9 cellular contexts compared by ENCODE assay signal in genomic region chr11:108115495-108116140, GRCh38. TPM values are rescaled to one million over a fixed set of nuclear protein-coding genes. Genes with fewer than 3 reads are reported as not detected.
DNase-seq lines count a peak whose midpoint lies in the region; ATAC-seq and TF ChIP-seq lines count a peak whose summit lies in the region.
"Had no signal": no experiment of that assay in that cellular context is flagged by ENCODE, and none has a peak within 500 bp of the region (broad histone marks: within the 10 kb centered on the region; RNA-seq: fewer than 3 reads in every experiment).

No MANE protein-coding gene starts in this region.

- H3K9me3 ChIP-seq in breast epithelium = no peaks in the 10 kb centered on the region
- no peaks in the 10 kb centered on the region for H3K9me3 ChIP-seq in testis

- no peak for TF ChIP-seq POLR2A in breast epithelium (IDR thresholded peaks at IDR 0.05)
- TF ChIP-seq POLR2A in testis (IDR thresholded peaks at IDR 0.05) = no peak

- DNase-seq in Caki2 (ENCODE audit: low read depth) (peak; percentile 93), NCI-H1694 (lab: John Stamatoyannopoulos, UW) (peak; percentile 20), breast epithelium (ENCODE audit: low spot score in 2 of 2) (peak; percentile 74 to 77), kidney epithelial cell (ENCODE audit: low read depth) (peak; percentile 85), testis (peak; percentile 80), natural killer cell (no peak), activated gamma-delta T cell treated with Interleukin-2 at 50 U/mL for 16 hours (no peak)
- DNase-seq: activated naive CD8-positive, alpha-beta T cell treated with anti-CD3 and anti-CD28 coated beads, Interleukin-2, amount 10 ng/mL, durations not matched to agents 7 days and 5 days had no signal

- intact Hi-C loops in breast epithelium (cut with DNase I; ENCODE audit: low total_unique reads) = no loop called here
- intact Hi-C loops in testis (cut with DNase I; ENCODE audit: low total_unique reads) = no loop called here
- intact Hi-C loops in natural killer cell (cut with micrococcal nuclease) = loop anchor here (10.0 kb wide), 1 partner anchor 539 kb away; no protein-coding TSS in a partner anchor

- H3K4me3 Mint-ChIP-seq in natural killer cell = no peak overlapping the region
- H3K4me3 Mint-ChIP-seq: activated naive CD8-positive, alpha-beta T cell treated with anti-CD3 and anti-CD28 coated beads, Interleukin-2, amount 10 ng/mL, durations not matched to agents 7 days and 5 days had no signal

- ATAC-seq in natural killer cell (no peak), GM18907 (IDR thresholded peaks at IDR 0.05; ENCODE audit: unreplicated experiment) (no peak)

- no peaks in the 10 kb centered on the region for H3K4me1 ChIP-seq in breast epithelium
- peaks cover 5% of the 10 kb centered on the region for H3K4me1 ChIP-seq in testis

- WGBS in testis, 2 donors = 36 to 53% methylated on average over 5 of the region's 5 CpGs

- H3K27me3 ChIP-seq in breast epithelium (no peaks in the 10 kb centered on the region), kidney epithelial cell (ENCODE audit: control insufficient read depth, insufficient read depth, low read length) (no peaks in the 10 kb centered on the region), testis (no peaks in the 10 kb centered on the region)

- no peak for TF ChIP-seq CTCF in breast epithelium (IDR thresholded peaks at IDR 0.05)
- TF ChIP-seq CTCF in kidney epithelial cell (IDR thresholded peaks at IDR 0.05; ENCODE audit: insufficient read depth, low read length, poor library complexity, severe bottlenecking) = no peak
- TF ChIP-seq CTCF in testis (IDR thresholded peaks at IDR 0.05) = no peak
- no peak for TF ChIP-seq CTCF in natural killer cell (IDR thresholded peaks at IDR 0.05)

- no peaks in the 10 kb centered on the region for H3K36me3 ChIP-seq in breast epithelium
- no peaks in the 10 kb centered on the region for H3K36me3 ChIP-seq in kidney epithelial cell (ENCODE audit: control insufficient read depth, insufficient read depth, low read length)
- no peaks in the 10 kb centered on the region for H3K36me3 ChIP-seq in testis (ENCODE audit: low read depth, missing control alignments)

- no peaks in the 10 kb centered on the region for H3K27me3 Mint-ChIP-seq in natural killer cell (ENCODE audit: low read depth in 2 of 2)
- H3K27me3 Mint-ChIP-seq: activated naive CD8-positive, alpha-beta T cell treated with anti-CD3 and anti-CD28 coated beads, Interleukin-2, amount 10 ng/mL, durations not matched to agents 7 days and 5 days had no signal

- H3K4me1 Mint-ChIP-seq in natural killer cell = no peaks in the 10 kb centered on the region

- no peak overlapping the region for H3K27ac Mint-ChIP-seq in natural killer cell
- H3K27ac Mint-ChIP-seq: activated naive CD8-positive, alpha-beta T cell treated with anti-CD3 and anti-CD28 coated beads, Interleukin-2, amount 10 ng/mL, durations not matched to agents 7 days and 5 days had no signal

- no peaks in the 10 kb centered on the region for H3K36me3 Mint-ChIP-seq in natural killer cell
- H3K36me3 Mint-ChIP-seq: activated naive CD8-positive, alpha-beta T cell treated with anti-CD3 and anti-CD28 coated beads, Interleukin-2, amount 10 ng/mL, durations not matched to agents 7 days and 5 days had no signal

- no peaks in the 10 kb centered on the region for H3K9me3 Mint-ChIP-seq in natural killer cell
- H3K9me3 Mint-ChIP-seq: activated naive CD8-positive, alpha-beta T cell treated with anti-CD3 and anti-CD28 coated beads, Interleukin-2, amount 10 ng/mL, durations not matched to agents 7 days and 5 days had no signal

- H3K4me3 ChIP-seq in breast epithelium (no peak overlapping the region), kidney epithelial cell (ENCODE audit: low read depth, low read length) (no peak overlapping the region), testis (no peak overlapping the region)

- H3K27ac ChIP-seq in breast epithelium (peak overlapping the region in 1 of 2 donors; percentile 6), testis (peak overlapping the region in 1 of 2 donors; percentile 31)

- in situ Hi-C loops in Caki2 (cut with HindIII; ENCODE audit: low pct_unique_long_range_greater_than_20kb, low sequenced_read_pairs) = no loop called here

RNA-seq across cellular contexts. Expression of gene ACAT1, which starts 5.7 kb away (rescaled TPM):
- total RNA-seq in Caki2 (2014; rRNA removed; shearing (Covaris generic); ENCODE audit: low replicate concordance) = 128 and 168 TPM in 2 replicates
- total RNA-seq in breast epithelium (100 to 1,000 TPM in 1 of 3 donors, 10 to 100 TPM in 2; 71.4 to 197 (median 77.7) TPM), kidney epithelial cell (70.7 and 75.8 TPM in 2 replicates), testis (10 to 100 TPM; 60.5 to 78.4 TPM), natural killer cell (10 to 100 TPM in 2 of 3 donors, 1 to 10 TPM in 1; 7.4 to 15.4 (median 10.9) TPM)
- 174 TPM for polyA plus RNA-seq in testis (ENCODE audit: insufficient read depth, low read depth, low replicate concordance)

Comparison
In these comparisons a context has a peak if more than half of its experiments do, and no peak if none do; other contexts are left out.
1. DNase-seq: peak in Caki2 (single experiment), NCI-H1694 (single experiment), breast epithelium (2 of 2), kidney epithelial cell (single experiment) and testis (single experiment); none in natural killer cell (single experiment) and activated gamma-delta T cell treated with Interleukin-2 at 50 U/mL for 16 hours (single experiment).